1 cellular context compared by ENCODE assay signal in genomic region chr12:113439606-113440030, GRCh38.
TF ChIP-seq lines count a peak whose summit lies in the region.

No MANE protein-coding gene starts in this region.

TF ChIP-seq in H1, 55 proteins besides CTCF, POLR2A, EP300 and RAD21 (continued from another document):
- TF ChIP-seq SIN3A (conservative IDR thresholded peaks at IDR 0.05 in 1 of 2, IDR thresholded peaks at IDR 0.05 in 1 of 2; ENCODE audit: low read depth in 1 of 2, low read length in 2 of 2), result 0 out of 4 replicates have a peak, but pooled peaks of 1 of the 2 experiments have one; percentile 31
- TF ChIP-seq CREB1 (IDR thresholded peaks at IDR 0.05), result no peak
- no peak for TF ChIP-seq GTF2F1 (IDR thresholded peaks at IDR 0.05; ENCODE audit: borderline replicate concordance, low read depth, low read length)
- no peak for TF ChIP-seq KDM1A (IDR thresholded peaks at IDR 0.05; ENCODE audit: borderline replicate concordance, low read length)
- TF ChIP-seq ASH2L (IDR thresholded peaks at IDR 0.05; ENCODE audit: low read length), result no peak
TF ChIP-seq in H1: peak in this region for 2.
